Comparison of ENCODE assay signal across 2 cellular contexts in genomic region chr2:45332567-45332966, GRCh38.
TF ChIP-seq lines count a peak whose summit lies in the region.

No MANE protein-coding gene starts in this region.

TF ChIP-seq in H1, 55 proteins besides CTCF, POLR2A, EP300 and RAD21 (continued from another document):
- TF ChIP-seq, protein P1, sequence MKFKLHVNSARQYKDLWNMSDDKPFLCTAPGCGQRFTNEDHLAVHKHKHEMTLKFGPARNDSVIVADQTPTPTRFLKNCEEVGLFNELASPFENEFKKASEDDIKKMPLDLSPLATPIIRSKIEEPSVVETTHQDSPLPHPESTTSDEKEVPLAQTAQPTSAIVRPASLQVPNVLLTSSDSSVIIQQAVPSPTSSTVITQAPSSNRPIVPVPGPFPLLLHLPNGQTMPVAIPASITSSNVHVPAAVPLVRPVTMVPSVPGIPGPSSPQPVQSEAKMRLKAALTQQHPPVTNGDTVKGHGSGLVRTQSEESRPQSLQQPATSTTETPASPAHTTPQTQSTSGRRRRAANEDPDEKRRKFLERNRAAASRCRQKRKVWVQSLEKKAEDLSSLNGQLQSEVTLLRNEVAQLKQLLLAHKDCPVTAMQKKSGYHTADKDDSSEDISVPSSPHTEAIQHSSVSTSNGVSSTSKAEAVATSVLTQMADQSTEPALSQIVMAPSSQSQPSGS (IDR thresholded peaks at IDR 0.05; ENCODE audit: low read length), result no peak
- TF ChIP-seq SRF (IDR thresholded peaks at IDR 0.05; ENCODE audit: low read depth, low read length) (no peak), BCL11A (IDR thresholded peaks at IDR 0.05; ENCODE audit: low read depth in 2 of 2, low read length in 2 of 2) (no peak)

TF ChIP-seq in HepG2, 621 proteins besides CTCF, POLR2A, EP300 and RAD21 (continued from another document):
- TF ChIP-seq, protein P2, sequence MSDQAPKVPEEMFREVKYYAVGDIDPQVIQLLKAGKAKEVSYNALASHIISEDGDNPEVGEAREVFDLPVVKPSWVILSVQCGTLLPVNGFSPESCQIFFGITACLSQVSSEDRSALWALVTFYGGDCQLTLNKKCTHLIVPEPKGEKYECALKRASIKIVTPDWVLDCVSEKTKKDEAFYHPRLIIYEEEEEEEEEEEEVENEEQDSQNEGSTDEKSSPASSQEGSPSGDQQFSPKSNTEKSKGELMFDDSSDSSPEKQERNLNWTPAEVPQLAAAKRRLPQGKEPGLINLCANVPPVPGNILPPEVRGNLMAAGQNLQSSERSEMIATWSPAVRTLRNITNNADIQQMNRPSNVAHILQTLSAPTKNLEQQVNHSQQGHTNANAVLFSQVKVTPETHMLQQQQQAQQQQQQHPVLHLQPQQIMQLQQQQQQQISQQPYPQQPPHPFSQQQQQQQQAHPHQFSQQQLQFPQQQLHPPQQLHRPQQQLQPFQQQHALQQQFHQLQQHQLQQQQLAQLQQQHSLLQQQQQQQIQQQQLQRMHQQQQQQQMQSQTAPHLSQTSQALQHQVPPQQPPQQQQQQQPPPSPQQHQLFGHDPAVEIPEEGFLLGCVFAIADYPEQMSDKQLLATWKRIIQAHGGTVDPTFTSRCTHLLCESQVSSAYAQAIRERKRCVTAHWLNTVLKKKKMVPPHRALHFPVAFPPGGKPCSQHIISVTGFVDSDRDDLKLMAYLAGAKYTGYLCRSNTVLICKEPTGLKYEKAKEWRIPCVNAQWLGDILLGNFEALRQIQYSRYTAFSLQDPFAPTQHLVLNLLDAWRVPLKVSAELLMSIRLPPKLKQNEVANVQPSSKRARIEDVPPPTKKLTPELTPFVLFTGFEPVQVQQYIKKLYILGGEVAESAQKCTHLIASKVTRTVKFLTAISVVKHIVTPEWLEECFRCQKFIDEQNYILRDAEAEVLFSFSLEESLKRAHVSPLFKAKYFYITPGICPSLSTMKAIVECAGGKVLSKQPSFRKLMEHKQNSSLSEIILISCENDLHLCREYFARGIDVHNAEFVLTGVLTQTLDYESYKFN (CRISPR knock-in tag; conservative IDR thresholded peaks at IDR 0.05), result peak; percentile 47
- TF ChIP-seq, protein P3, sequence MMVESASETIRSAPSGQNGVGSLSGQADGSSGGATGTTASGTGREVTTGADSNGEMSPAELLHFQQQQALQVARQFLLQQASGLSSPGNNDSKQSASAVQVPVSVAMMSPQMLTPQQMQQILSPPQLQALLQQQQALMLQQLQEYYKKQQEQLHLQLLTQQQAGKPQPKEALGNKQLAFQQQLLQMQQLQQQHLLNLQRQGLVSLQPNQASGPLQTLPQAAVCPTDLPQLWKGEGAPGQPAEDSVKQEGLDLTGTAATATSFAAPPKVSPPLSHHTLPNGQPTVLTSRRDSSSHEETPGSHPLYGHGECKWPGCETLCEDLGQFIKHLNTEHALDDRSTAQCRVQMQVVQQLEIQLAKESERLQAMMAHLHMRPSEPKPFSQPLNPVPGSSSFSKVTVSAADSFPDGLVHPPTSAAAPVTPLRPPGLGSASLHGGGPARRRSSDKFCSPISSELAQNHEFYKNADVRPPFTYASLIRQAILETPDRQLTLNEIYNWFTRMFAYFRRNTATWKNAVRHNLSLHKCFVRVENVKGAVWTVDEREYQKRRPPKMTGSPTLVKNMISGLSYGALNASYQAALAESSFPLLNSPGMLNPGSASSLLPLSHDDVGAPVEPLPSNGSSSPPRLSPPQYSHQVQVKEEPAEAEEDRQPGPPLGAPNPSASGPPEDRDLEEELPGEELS (CRISPR knock-in tag; IDR thresholded peaks at IDR 0.05), result peak; percentile 47; the same call in 1 of the 2 replicates
- TF ChIP-seq, protein P4, sequence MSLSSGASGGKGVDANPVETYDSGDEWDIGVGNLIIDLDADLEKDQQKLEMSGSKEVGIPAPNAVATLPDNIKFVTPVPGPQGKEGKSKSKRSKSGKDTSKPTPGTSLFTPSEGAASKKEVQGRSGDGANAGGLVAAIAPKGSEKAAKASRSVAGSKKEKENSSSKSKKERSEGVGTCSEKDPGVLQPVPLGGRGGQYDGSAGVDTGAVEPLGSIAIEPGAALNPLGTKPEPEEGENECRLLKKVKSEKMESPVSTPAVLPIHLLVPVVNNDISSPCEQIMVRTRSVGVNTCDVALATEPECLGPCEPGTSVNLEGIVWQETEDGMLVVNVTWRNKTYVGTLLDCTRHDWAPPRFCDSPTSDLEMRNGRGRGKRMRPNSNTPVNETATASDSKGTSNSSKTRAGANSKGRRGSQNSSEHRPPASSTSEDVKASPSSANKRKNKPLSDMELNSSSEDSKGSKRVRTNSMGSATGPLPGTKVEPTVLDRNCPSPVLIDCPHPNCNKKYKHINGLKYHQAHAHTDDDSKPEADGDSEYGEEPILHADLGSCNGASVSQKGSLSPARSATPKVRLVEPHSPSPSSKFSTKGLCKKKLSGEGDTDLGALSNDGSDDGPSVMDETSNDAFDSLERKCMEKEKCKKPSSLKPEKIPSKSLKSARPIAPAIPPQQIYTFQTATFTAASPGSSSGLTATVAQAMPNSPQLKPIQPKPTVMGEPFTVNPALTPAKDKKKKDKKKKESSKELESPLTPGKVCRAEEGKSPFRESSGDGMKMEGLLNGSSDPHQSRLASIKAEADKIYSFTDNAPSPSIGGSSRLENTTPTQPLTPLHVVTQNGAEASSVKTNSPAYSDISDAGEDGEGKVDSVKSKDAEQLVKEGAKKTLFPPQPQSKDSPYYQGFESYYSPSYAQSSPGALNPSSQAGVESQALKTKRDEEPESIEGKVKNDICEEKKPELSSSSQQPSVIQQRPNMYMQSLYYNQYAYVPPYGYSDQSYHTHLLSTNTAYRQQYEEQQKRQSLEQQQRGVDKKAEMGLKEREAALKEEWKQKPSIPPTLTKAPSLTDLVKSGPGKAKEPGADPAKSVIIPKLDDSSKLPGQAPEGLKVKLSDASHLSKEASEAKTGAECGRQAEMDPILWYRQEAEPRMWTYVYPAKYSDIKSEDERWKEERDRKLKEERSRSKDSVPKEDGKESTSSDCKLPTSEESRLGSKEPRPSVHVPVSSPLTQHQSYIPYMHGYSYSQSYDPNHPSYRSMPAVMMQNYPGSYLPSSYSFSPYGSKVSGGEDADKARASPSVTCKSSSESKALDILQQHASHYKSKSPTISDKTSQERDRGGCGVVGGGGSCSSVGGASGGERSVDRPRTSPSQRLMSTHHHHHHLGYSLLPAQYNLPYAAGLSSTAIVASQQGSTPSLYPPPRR (CRISPR knock-in tag; IDR thresholded peaks at IDR 0.05; ENCODE audit: borderline replicate concordance), result peak; percentile 19; the same call in 1 of the 2 replicates
- peak; percentile 50; the same call in 1 of the 2 replicates for TF ChIP-seq MIXL1 (CRISPR knock-in tag; IDR thresholded peaks at IDR 0.05)
- peak; percentile 66; the same call in 1 of the 2 replicates for TF ChIP-seq ETV5 (CRISPR knock-in tag; IDR thresholded peaks at IDR 0.05; ENCODE audit: borderline replicate concordance)
- TF ChIP-seq, protein P5, sequence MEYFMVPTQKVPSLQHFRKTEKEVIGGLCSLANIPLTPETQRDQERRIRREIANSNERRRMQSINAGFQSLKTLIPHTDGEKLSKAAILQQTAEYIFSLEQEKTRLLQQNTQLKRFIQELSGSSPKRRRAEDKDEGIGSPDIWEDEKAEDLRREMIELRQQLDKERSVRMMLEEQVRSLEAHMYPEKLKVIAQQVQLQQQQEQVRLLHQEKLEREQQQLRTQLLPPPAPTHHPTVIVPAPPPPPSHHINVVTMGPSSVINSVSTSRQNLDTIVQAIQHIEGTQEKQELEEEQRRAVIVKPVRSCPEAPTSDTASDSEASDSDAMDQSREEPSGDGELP (IDR thresholded peaks at IDR 0.05; ENCODE audit: borderline replicate concordance, low read depth), result no peak
- TF ChIP-seq AKAP8 (CRISPR knock-in tag; IDR thresholded peaks at IDR 0.05), result no peak
- no peak for TF ChIP-seq RAD51 (IDR thresholded peaks at IDR 0.05; ENCODE audit: borderline replicate concordance)
- TF ChIP-seq SOX5 (CRISPR knock-in tag; IDR thresholded peaks at IDR 0.05; ENCODE audit: borderline replicate concordance), result peak; percentile 25; the same call in 1 of the 2 replicates
- TF ChIP-seq, protein P6, sequence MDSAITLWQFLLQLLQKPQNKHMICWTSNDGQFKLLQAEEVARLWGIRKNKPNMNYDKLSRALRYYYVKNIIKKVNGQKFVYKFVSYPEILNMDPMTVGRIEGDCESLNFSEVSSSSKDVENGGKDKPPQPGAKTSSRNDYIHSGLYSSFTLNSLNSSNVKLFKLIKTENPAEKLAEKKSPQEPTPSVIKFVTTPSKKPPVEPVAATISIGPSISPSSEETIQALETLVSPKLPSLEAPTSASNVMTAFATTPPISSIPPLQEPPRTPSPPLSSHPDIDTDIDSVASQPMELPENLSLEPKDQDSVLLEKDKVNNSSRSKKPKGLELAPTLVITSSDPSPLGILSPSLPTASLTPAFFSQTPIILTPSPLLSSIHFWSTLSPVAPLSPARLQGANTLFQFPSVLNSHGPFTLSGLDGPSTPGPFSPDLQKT (CRISPR knock-in tag; IDR thresholded peaks at IDR 0.05; ENCODE audit: borderline replicate concordance), result no peak
- 0 out of 2 replicates have a peak, but pooled peaks have one; percentile 27 for TF ChIP-seq NR2F6 (IDR thresholded peaks at IDR 0.05)
- peak; percentile 44; the same call in 1 of the 2 replicates for TF ChIP-seq NR2F6 (CRISPR knock-in tag; IDR thresholded peaks at IDR 0.05)
- TF ChIP-seq NR2F2 (IDR thresholded peaks at IDR 0.05; ENCODE audit: borderline replicate concordance, low read depth), result peak; percentile 9; the same call in 1 of the 2 replicates
- peak; percentile 26; the same call in 1 of the 2 replicates for TF ChIP-seq FOXA3 (CRISPR knock-in tag; IDR thresholded peaks at IDR 0.05)
- TF ChIP-seq SOX6 (IDR thresholded peaks at IDR 0.05), result no peak
- peak; percentile 41 for TF ChIP-seq SOX6 (CRISPR knock-in tag; IDR thresholded peaks at IDR 0.05)
- TF ChIP-seq USF2 (IDR thresholded peaks at IDR 0.05; ENCODE audit: low read depth, low read length), result no peak
- no peak for TF ChIP-seq USF2 (CRISPR knock-in tag; IDR thresholded peaks at IDR 0.05; ENCODE audit: borderline replicate concordance)
- TF ChIP-seq RARA (CRISPR knock-in tag; IDR thresholded peaks at IDR 0.05), result peak; percentile 80
- TF ChIP-seq, protein P7, sequence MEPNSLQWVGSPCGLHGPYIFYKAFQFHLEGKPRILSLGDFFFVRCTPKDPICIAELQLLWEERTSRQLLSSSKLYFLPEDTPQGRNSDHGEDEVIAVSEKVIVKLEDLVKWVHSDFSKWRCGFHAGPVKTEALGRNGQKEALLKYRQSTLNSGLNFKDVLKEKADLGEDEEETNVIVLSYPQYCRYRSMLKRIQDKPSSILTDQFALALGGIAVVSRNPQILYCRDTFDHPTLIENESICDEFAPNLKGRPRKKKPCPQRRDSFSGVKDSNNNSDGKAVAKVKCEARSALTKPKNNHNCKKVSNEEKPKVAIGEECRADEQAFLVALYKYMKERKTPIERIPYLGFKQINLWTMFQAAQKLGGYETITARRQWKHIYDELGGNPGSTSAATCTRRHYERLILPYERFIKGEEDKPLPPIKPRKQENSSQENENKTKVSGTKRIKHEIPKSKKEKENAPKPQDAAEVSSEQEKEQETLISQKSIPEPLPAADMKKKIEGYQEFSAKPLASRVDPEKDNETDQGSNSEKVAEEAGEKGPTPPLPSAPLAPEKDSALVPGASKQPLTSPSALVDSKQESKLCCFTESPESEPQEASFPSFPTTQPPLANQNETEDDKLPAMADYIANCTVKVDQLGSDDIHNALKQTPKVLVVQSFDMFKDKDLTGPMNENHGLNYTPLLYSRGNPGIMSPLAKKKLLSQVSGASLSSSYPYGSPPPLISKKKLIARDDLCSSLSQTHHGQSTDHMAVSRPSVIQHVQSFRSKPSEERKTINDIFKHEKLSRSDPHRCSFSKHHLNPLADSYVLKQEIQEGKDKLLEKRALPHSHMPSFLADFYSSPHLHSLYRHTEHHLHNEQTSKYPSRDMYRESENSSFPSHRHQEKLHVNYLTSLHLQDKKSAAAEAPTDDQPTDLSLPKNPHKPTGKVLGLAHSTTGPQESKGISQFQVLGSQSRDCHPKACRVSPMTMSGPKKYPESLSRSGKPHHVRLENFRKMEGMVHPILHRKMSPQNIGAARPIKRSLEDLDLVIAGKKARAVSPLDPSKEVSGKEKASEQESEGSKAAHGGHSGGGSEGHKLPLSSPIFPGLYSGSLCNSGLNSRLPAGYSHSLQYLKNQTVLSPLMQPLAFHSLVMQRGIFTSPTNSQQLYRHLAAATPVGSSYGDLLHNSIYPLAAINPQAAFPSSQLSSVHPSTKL (CRISPR knock-in tag; IDR thresholded peaks at IDR 0.05), result 0 out of 2 replicates have a peak, but pooled peaks have one; percentile 47
TF ChIP-seq in HepG2: peak in this region for 16.
